Comparison of ENCODE assay signal across 12 cellular contexts in the genomic region with DNA sequence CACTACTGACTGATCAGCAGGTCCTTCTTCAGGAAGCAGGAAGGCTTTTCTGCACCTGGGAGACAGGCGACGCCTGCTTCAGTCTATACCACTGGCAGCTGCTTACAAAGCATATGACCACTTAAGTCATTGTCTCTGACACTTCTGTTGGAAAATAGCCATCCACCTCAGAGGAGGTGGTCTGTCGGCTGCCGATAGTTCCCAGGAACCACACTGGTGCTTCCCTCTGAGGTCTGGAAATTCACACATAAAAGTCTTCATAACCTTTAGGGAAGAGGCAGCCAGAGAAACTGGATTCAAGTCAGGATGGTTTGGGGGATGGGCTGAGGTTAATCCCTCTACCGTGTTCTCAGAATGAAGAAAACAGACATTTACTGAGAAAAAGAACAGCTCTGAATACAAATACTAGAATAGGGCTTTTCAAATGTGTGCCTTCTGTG. TPM values are rescaled to one million over a fixed set of nuclear protein-coding genes. Genes with fewer than 3 reads are reported as not detected.
DNase-seq lines count a peak whose midpoint lies in the region; ATAC-seq, FAIRE-seq and TF ChIP-seq lines count a peak whose summit lies in the region.
"Had no signal": no experiment of that assay in that cellular context is flagged by ENCODE, and none has a peak within 500 bp of the region (broad histone marks: within the 10 kb centered on the region; RNA-seq: fewer than 3 reads in every experiment).

No MANE protein-coding gene starts in this region.

- no peak for ATAC-seq in Right ventricle myocardium inferior
- ATAC-seq in HepG2, result no peak
- ATAC-seq in aorta (ENCODE audit: low FRiP score), result no peak
- no peak for ATAC-seq in HG03571 (IDR thresholded peaks at IDR 0.05; ENCODE audit: unreplicated experiment)
- no peak for ATAC-seq in GM18870 (IDR thresholded peaks at IDR 0.05; ENCODE audit: unreplicated experiment)
- ATAC-seq: esophagus mucosa had no signal

- TF ChIP-seq CTCF in right atrium auricular region (IDR thresholded peaks at IDR 0.05), result no peak
- no peak for TF ChIP-seq CTCF in HepG2 (CRISPR knock-in tag; IDR thresholded peaks at IDR 0.05)
- no peak for TF ChIP-seq CTCF in MM.1S (IDR thresholded peaks at IDR 0.05; ENCODE audit: low read length)

- H3K4me2 ChIP-seq in HepG2 (ENCODE audit: low read depth, low read length), result peak overlapping the region; percentile 61
- no peak overlapping the region for H3K4me2 ChIP-seq in MM.1S (ENCODE audit: low read depth, low read length)

- H3K9me2 ChIP-seq in MM.1S (replicated peaks; ENCODE audit: insufficient read depth, low read length), result no peaks in the 10 kb centered on the region

- peak overlapping the region; percentile 56 to 72 for H3K27ac ChIP-seq in right atrium auricular region
- H3K27ac ChIP-seq in SJCRH30, result peak overlapping the region; percentile 77
- H3K27ac ChIP-seq in HepG2 (ENCODE audit: extremely low read length, insufficient read depth, low read length), result peak overlapping the region; percentile 70
- peak overlapping the region; percentile 2 to 57 for H3K27ac ChIP-seq in aorta (ENCODE audit: low read depth in 1 of 2, low read length in 2 of 2)
- H3K27ac ChIP-seq in MM.1S (ENCODE audit: low read length), result no peak overlapping the region
- H3K27ac ChIP-seq: adrenal gland had no signal

- TF ChIP-seq EP300 in HepG2 (IDR thresholded peaks at IDR 0.05; ENCODE audit: low read depth in 2 of 2, low read length in 2 of 2) (no peak), HepG2 (CRISPR knock-in tag; IDR thresholded peaks at IDR 0.05; ENCODE audit: borderline replicate concordance) (no peak)

- TF ChIP-seq POLR2A in HepG2 (IDR thresholded peaks at IDR 0.05; ENCODE audit: insufficient read depth in 1 of 2, low read depth in 2 of 2, low read length in 2 of 2), result no peak

- H3F3A ChIP-seq in MM.1S (ENCODE audit: insufficient read depth, low read length), result no peaks in the 10 kb centered on the region

- H3K79me2 ChIP-seq in HepG2 (ENCODE audit: insufficient read depth, low read length) (no peaks in the 10 kb centered on the region), MM.1S (ENCODE audit: low read length) (no peaks in the 10 kb centered on the region)

- POLR2A ChIA-PET in HepG2 (lab: Yijun Ruan, JAX), result interaction anchor here (0.6 to 1.6 kb wide), 5 partner anchors 10 to 171 kb away, joined by 3 to 7 read pairs (median 4); partner anchors contain the start of gene SRP9

- intact Hi-C loops in Right ventricle myocardium inferior (cut with DNase I), result no loop called here
- intact Hi-C loops in HepG2 (cut with micrococcal nuclease; ENCODE audit: unreplicated experiment), result no loop called here
- intact Hi-C loops in aorta (cut with DNase I), result loop anchor here (5.0 to 10.0 kb wide), 2 partner anchors 60 to 67 kb away; no protein-coding TSS in a partner anchor

- BruUV-seq in HepG2 (replicated peaks; lab: Mats Ljungman, UMichigan), result no TSS peak

- peak overlapping the region; percentile 56 for H3K9ac ChIP-seq in HepG2 (ENCODE audit: insufficient read depth, low read depth, low read length)
- H3K9ac ChIP-seq in MM.1S (ENCODE audit: low read length), result no peak overlapping the region

- H3K9me3 ChIP-seq in right atrium auricular region (no peaks in the 10 kb centered on the region), SJCRH30 (replicated peaks) (no peaks in the 10 kb centered on the region), HepG2 (ENCODE audit: low read length) (no peaks in the 10 kb centered on the region), aorta (ENCODE audit: control insufficient read depth, low read length) (no peaks in the 10 kb centered on the region), MM.1S (replicated peaks; ENCODE audit: insufficient read depth, low read length) (no peaks in the 10 kb centered on the region)
- H3K9me3 ChIP-seq: adrenal gland, upper lobe of left lung had no signal

- H2AFZ ChIP-seq in HepG2 (ENCODE audit: low read length) (peak overlapping the region; percentile 99), MM.1S (ENCODE audit: low read length) (no peak overlapping the region)

- H3K4me1 ChIP-seq in right atrium auricular region (peaks cover 0 to 53% of the 10 kb centered on the region in 2 donors), SJCRH30 (peaks cover 36% of the 10 kb centered on the region), HepG2 (ENCODE audit: insufficient read depth, low read length) (peaks cover 55% of the 10 kb centered on the region), aorta (ENCODE audit: control insufficient read depth in 1 of 2, insufficient read depth in 2 of 2, low read length in 2 of 2) (peaks cover 0 to 4% of the 10 kb centered on the region in 2 donors), MM.1S (ENCODE audit: low read length) (no peaks in the 10 kb centered on the region)

- no peak for DNase-seq in right atrium auricular region (ENCODE audit: low spot score)
- DNase-seq in Right ventricle myocardium inferior (ENCODE audit: missing footprints), result no peak
- peak; percentile 40 to 58 for DNase-seq in SJCRH30
- DNase-seq in HepG2 (ENCODE audit: low spot score), result no peak
- no peak for DNase-seq in aorta
- DNase-seq in MM.1S, result no peak
- DNase-seq: NCI-H226 had no signal

- no peaks in the 10 kb centered on the region for H3K36me3 ChIP-seq in right atrium auricular region
- no peaks in the 10 kb centered on the region for H3K36me3 ChIP-seq in SJCRH30
- no peaks in the 10 kb centered on the region for H3K36me3 ChIP-seq in HepG2 (replicated peaks in 1 of 2; ENCODE audit: control insufficient read depth in 1 of 2, insufficient read depth in 2 of 2, low read length in 2 of 2)
- H3K36me3 ChIP-seq in aorta (ENCODE audit: control insufficient read depth in 1 of 2, insufficient read depth in 2 of 2, low read length in 1 of 2), result no peaks in the 10 kb centered on the region
- H3K36me3 ChIP-seq in MM.1S (replicated peaks; ENCODE audit: insufficient read depth, low read length), result no peaks in the 10 kb centered on the region
- H3K36me3 ChIP-seq: adrenal gland, upper lobe of left lung had no signal

- H4K20me1 ChIP-seq in HepG2 (ENCODE audit: insufficient read depth, low read length) (no peaks in the 10 kb centered on the region), MM.1S (ENCODE audit: insufficient read depth, low read length) (no peaks in the 10 kb centered on the region)

- TF ChIP-seq RAD21 in HepG2 (CRISPR knock-in tag; IDR thresholded peaks at IDR 0.05), result no peak

- no peak overlapping the region for H3K4me3 ChIP-seq in right atrium auricular region
- H3K4me3 ChIP-seq in SJCRH30, result peak overlapping the region; percentile 6; the same call in 1 of the 2 replicates
- H3K4me3 ChIP-seq in HepG2 (replicated peaks in 1 of 3; ENCODE audit: insufficient read depth in 1 of 3, low read depth in 2 of 3, low read length in 3 of 3), result peak overlapping the region in 2 of 3 experiments; percentile 3 to 11; a peak in 1 of 6 replicates
- H3K4me3 ChIP-seq in aorta (ENCODE audit: low read length in 2 of 2), result no peak overlapping the region
- no peak overlapping the region for H3K4me3 ChIP-seq in MM.1S (ENCODE audit: low read length)
- H3K4me3 ChIP-seq: adrenal gland, upper lobe of left lung had no signal

- FAIRE-seq in HepG2 (lab: Jason Lieb, UNC), result no peak

- H3K27me3 ChIP-seq in right atrium auricular region (no peaks in the 10 kb centered on the region), SJCRH30 (no peaks in the 10 kb centered on the region), HepG2 (ENCODE audit: control insufficient read depth in 1 of 2, insufficient read depth in 2 of 2, low read length in 2 of 2) (no peaks in the 10 kb centered on the region), aorta (ENCODE audit: control insufficient read depth in 1 of 2, insufficient read depth in 2 of 2, low read length in 1 of 2) (no peaks in the 10 kb centered on the region), MM.1S (replicated peaks; ENCODE audit: insufficient read depth, low read length) (no peaks in the 10 kb centered on the region)
- H3K27me3 ChIP-seq: adrenal gland, upper lobe of left lung had no signal

- 68% methylated on average over 5 of the region's 5 CpGs for WGBS in HepG2 (ENCODE audit: low lambda C conversion rate)
- 61 to 63% methylated on average over 5 of the region's 5 CpGs for WGBS in aorta, 2 donors

- CTCF ChIA-PET in HepG2 (lab: Yijun Ruan, JAX; ENCODE audit: low intra/inter-chr PET ratio, low total read pairs), result no interaction called here

- in situ Hi-C loops in HepG2 (cut with HindIII; ENCODE audit: extremely low pct_ligation_motif_present, low pct_unique_long_range_greater_than_20kb), result no loop called here

RNA-seq across cellular contexts. Expression of gene SRP9, which starts 15.6 kb away (rescaled TPM):
- total RNA-seq in right atrium auricular region, result 100 to 1,000 TPM; 143 to 216 TPM
- 192 TPM for total RNA-seq in Right ventricle myocardium inferior
- total RNA-seq in SJCRH30 (2014; rRNA removed; shearing (Covaris generic)), result 618 and 654 TPM in 2 replicates
- total RNA-seq in HepG2 (2016; rRNA removed; fragmentation: Illumina TruSeq; extraction: Trizol), result 251 and 524 TPM in 2 replicates
- 34.2 and 43.4 TPM in 2 replicates for total RNA-seq in HepG2 (2016; cell fraction: cytosol; rRNA removed; fragmentation: Illumina TruSeq; extraction: Trizol; ENCODE audit: low read depth)
- total RNA-seq in HepG2 (2016; cell fraction: insoluble cytoplasmic fraction; rRNA removed; fragmentation: Illumina TruSeq; extraction: Trizol), result 284 and 524 TPM in 2 replicates
- total RNA-seq in HepG2 (2016; cell fraction: membrane; rRNA removed; fragmentation: Illumina TruSeq; extraction: Trizol), result 119 and 121 TPM in 2 replicates
- total RNA-seq in HepG2 (2016; cell fraction: nucleus; rRNA removed; fragmentation: Illumina TruSeq; extraction: Trizol), result 114 and 119 TPM in 2 replicates
- 217 and 307 TPM in 2 replicates for polyA plus RNA-seq in HepG2 (2011; rRNA removed)
- 155 and 238 TPM in 2 replicates for polyA plus RNA-seq in HepG2 (2011; cell fraction: cytosol; rRNA removed)
- 51.6 and 71.1 TPM in 2 replicates for polyA plus RNA-seq in HepG2 (2011; cell fraction: nucleus; rRNA removed)
- polyA plus RNA-seq in HepG2 (2012), result 199 and 240 TPM in 2 replicates
- polyA plus RNA-seq in HepG2 (2016; cell fraction: cytosol; fragmentation: Illumina TruSeq; extraction: Trizol; ENCODE audit: low read depth), result 47.7 and 66.3 TPM in 2 replicates
- polyA plus RNA-seq in HepG2 (2016; cell fraction: insoluble cytoplasmic fraction; fragmentation: Illumina TruSeq; extraction: Trizol; ENCODE audit: low read depth), result 592 and 651 TPM in 2 replicates
- polyA plus RNA-seq in HepG2 (2016; cell fraction: membrane; fragmentation: Illumina TruSeq; extraction: Trizol; ENCODE audit: low read depth), result 142 and 155 TPM in 2 replicates
- 229 and 237 TPM in 2 replicates for polyA plus RNA-seq in HepG2 (2016; cell fraction: nucleus; fragmentation: Illumina TruSeq; extraction: Trizol; ENCODE audit: insufficient read depth, low read depth)
- polyA minus RNA-seq in HepG2 (2011; rRNA and poly(A)+ RNA removed; ENCODE audit: low replicate concordance), result 170 and 215 TPM in 2 replicates
- 83.5 and 103 TPM in 2 replicates for polyA minus RNA-seq in HepG2 (2011; cell fraction: cytosol; rRNA and poly(A)+ RNA removed)
- 38.2 and 45.3 TPM in 2 replicates for polyA minus RNA-seq in HepG2 (2011; cell fraction: nucleus; rRNA and poly(A)+ RNA removed)
- total RNA-seq in aorta, result 100 to 1,000 TPM; 128 to 140 TPM
- 100 to 1,000 TPM; 180 to 390 TPM for polyA plus RNA-seq in aorta

RNA-seq across cellular contexts. Expression of gene EPHX1, which starts 47.9 kb away (rescaled TPM):
- total RNA-seq in right atrium auricular region, result 10 to 100 TPM; 57.7 to 66.0 TPM
- total RNA-seq in Right ventricle myocardium inferior, result 76.0 TPM
- 6.3 and 7.2 TPM in 2 replicates for total RNA-seq in SJCRH30 (2014; rRNA removed; shearing (Covaris generic))
- total RNA-seq in HepG2 (2016; rRNA removed; fragmentation: Illumina TruSeq; extraction: Trizol), result 28.8 and 36.5 TPM in 2 replicates
- total RNA-seq in HepG2 (2016; cell fraction: cytosol; rRNA removed; fragmentation: Illumina TruSeq; extraction: Trizol; ENCODE audit: low read depth), result 20.0 and 23.1 TPM in 2 replicates
- 20.9 and 35.8 TPM in 2 replicates for total RNA-seq in HepG2 (2016; cell fraction: insoluble cytoplasmic fraction; rRNA removed; fragmentation: Illumina TruSeq; extraction: Trizol)
- 36.4 and 40.0 TPM in 2 replicates for total RNA-seq in HepG2 (2016; cell fraction: membrane; rRNA removed; fragmentation: Illumina TruSeq; extraction: Trizol)
- 48.7 and 54.7 TPM in 2 replicates for total RNA-seq in HepG2 (2016; cell fraction: nucleus; rRNA removed; fragmentation: Illumina TruSeq; extraction: Trizol)
- polyA plus RNA-seq in HepG2 (2011; rRNA removed), result 27.7 and 38.3 TPM in 2 replicates
- 18.6 and 23.4 TPM in 2 replicates for polyA plus RNA-seq in HepG2 (2011; cell fraction: cytosol; rRNA removed)
- polyA plus RNA-seq in HepG2 (2011; cell fraction: nucleus; rRNA removed), result 29.6 and 32.2 TPM in 2 replicates
- polyA plus RNA-seq in HepG2 (2012), result 80.6 and 134 TPM in 2 replicates
- 67.8 and 68.1 TPM in 2 replicates for polyA plus RNA-seq in HepG2 (2016; cell fraction: cytosol; fragmentation: Illumina TruSeq; extraction: Trizol; ENCODE audit: low read depth)
- 43.8 and 55.8 TPM in 2 replicates for polyA plus RNA-seq in HepG2 (2016; cell fraction: insoluble cytoplasmic fraction; fragmentation: Illumina TruSeq; extraction: Trizol; ENCODE audit: low read depth)
- polyA plus RNA-seq in HepG2 (2016; cell fraction: membrane; fragmentation: Illumina TruSeq; extraction: Trizol; ENCODE audit: low read depth), result 77.2 and 87.4 TPM in 2 replicates
- 134 and 141 TPM in 2 replicates for polyA plus RNA-seq in HepG2 (2016; cell fraction: nucleus; fragmentation: Illumina TruSeq; extraction: Trizol; ENCODE audit: insufficient read depth, low read depth)
- polyA minus RNA-seq in HepG2 (2011; rRNA and poly(A)+ RNA removed; ENCODE audit: low replicate concordance), result 20.7 and 23.4 TPM in 2 replicates
- polyA minus RNA-seq in HepG2 (2011; cell fraction: cytosol; rRNA and poly(A)+ RNA removed), result 21.0 and 23.9 TPM in 2 replicates
- polyA minus RNA-seq in HepG2 (2011; cell fraction: nucleus; rRNA and poly(A)+ RNA removed), result 15.3 and 18.4 TPM in 2 replicates
- total RNA-seq in aorta, result 100 to 1,000 TPM in 1 of 2 donors, 10 to 100 TPM in 1; 57.6 to 153 TPM
- polyA plus RNA-seq in aorta, result 10 to 100 TPM; 20.0 to 66.3 TPM

Comparison
In these comparisons a context has a peak if more than half of its experiments do, and no peak if none do; other contexts are left out.
1. DNase-seq: peak in SJCRH30 (2 of 2); none in right atrium auricular region (single experiment), Right ventricle myocardium inferior (single experiment), HepG2 (single experiment), aorta (0 of 2) and MM.1S (single experiment).
2. H3K4me3 ChIP-seq: peak in SJCRH30 (single experiment) and HepG2 (2 of 3); none in right atrium auricular region (0 of 2), aorta (0 of 2) and MM.1S (single experiment).
3. intact Hi-C loops: an anchor here in aorta (5.0 to 10.0 kb wide); none called in Right ventricle myocardium inferior and HepG2.